ENCODE assay signal across 15 cellular contexts in genomic region chr18:36636237-36636792, GRCh38.
DNase-seq lines count a peak whose midpoint lies in the region; ATAC-seq and TF ChIP-seq lines count a peak whose summit lies in the region.
"Had no signal": no experiment of that assay in that cellular context is flagged by ENCODE, and none has a peak within 500 bp of the region (broad histone marks: within the 10 kb centered on the region; RNA-seq: fewer than 3 reads in every experiment).

No MANE protein-coding gene starts in this region.

- no peak for TF ChIP-seq CTCF in sigmoid colon (IDR thresholded peaks at IDR 0.05)

- H4K91ac ChIP-seq in mesenchymal stem cell (ENCODE audit: low read length) = no peak overlapping the region

- no peak overlapping the region for H2AFZ ChIP-seq in mesenchymal stem cell (ENCODE audit: low read depth, low read length)
- H2AFZ ChIP-seq: neural progenitor cell had no signal

- H4K8ac ChIP-seq in mesenchymal stem cell (ENCODE audit: low read length) = no peak overlapping the region

- H3K36me3 ChIP-seq in mesenchymal stem cell (ENCODE audit: control insufficient read depth in 1 of 2, insufficient read depth in 2 of 2, low read depth in 1 of 2, low read length in 2 of 2) (no peaks in the 10 kb centered on the region), sigmoid colon (no peaks in the 10 kb centered on the region)
- H3K36me3 ChIP-seq: esophagus muscularis mucosa, neural progenitor cell had no signal

- intact Hi-C loops in sigmoid colon (cut with DNase I) = no loop called here

- H3K79me1 ChIP-seq in mesenchymal stem cell (replicated peaks; ENCODE audit: low read length, poor library complexity, severe bottlenecking) = peaks cover 3% of the 10 kb centered on the region

- H3K4me2 ChIP-seq in mesenchymal stem cell (ENCODE audit: low read length, poor library complexity, severe bottlenecking) = no peak overlapping the region
- H3K4me2 ChIP-seq: neural progenitor cell had no signal

- no peaks in the 10 kb centered on the region for H3K9me3 ChIP-seq in mesenchymal stem cell (ENCODE audit: control insufficient read depth, low read length)
- H3K9me3 ChIP-seq in sigmoid colon = no peaks in the 10 kb centered on the region
- H3K9me3 ChIP-seq: esophagus muscularis mucosa had no signal

- H2AK5ac ChIP-seq in mesenchymal stem cell (ENCODE audit: low read length, severe bottlenecking) = no peak overlapping the region

- no peak overlapping the region for H2BK120ac ChIP-seq in mesenchymal stem cell (ENCODE audit: low read depth, low read length)

- DNase-seq in mesenchymal stem cell (peak; percentile 4), SW 1271 (lab: John Stamatoyannopoulos, UW) (no peak), sigmoid colon (no peak)
- DNase-seq in activated CD8-positive, alpha-beta memory T cell treated with anti-CD3 and anti-CD28 coated beads, Interleukin-2, amount 50 U/mL, for 4 hours = no peak
- DNase-seq: activated CD4-positive, alpha-beta T cell treated with anti-CD3 and anti-CD28 coated beads for 4 hours; activated T-cell treated with anti-CD3 and anti-CD28 coated beads, Interleukin-2, amount 50 U/mL, for 4 hours; CD4-positive, alpha-beta memory T cell; HCEC 1CT; NCI-H226; T-cell had no signal

- no peak overlapping the region for H3K23ac ChIP-seq in mesenchymal stem cell (ENCODE audit: low read length in 2 of 2)

- H3K4me1 ChIP-seq in mesenchymal stem cell (ENCODE audit: control insufficient read depth, insufficient read depth, low read depth, low read length) = peaks cover 16% of the 10 kb centered on the region
- peaks cover 0 to 17% (median 15%) of the 10 kb centered on the region in 4 donors for H3K4me1 ChIP-seq in sigmoid colon

- H3K4me3 ChIP-seq in mesenchymal stem cell (ENCODE audit: insufficient read depth in 1 of 2, low read depth in 1 of 2, low read length in 2 of 2) = no peak overlapping the region
- H3K4me3 ChIP-seq in sigmoid colon = no peak overlapping the region
- H3K4me3 ChIP-seq: esophagus muscularis mucosa, neural progenitor cell had no signal

- TF ChIP-seq EP300 in sigmoid colon (IDR thresholded peaks at IDR 0.05) = no peak

- no peak overlapping the region for H2BK12ac ChIP-seq in mesenchymal stem cell (ENCODE audit: low read length in 2 of 2)

- H3K14ac ChIP-seq in mesenchymal stem cell (ENCODE audit: low read length in 2 of 2) = no peak overlapping the region

- 92% methylated on average over 2 of the region's 2 CpGs for WGBS in mesenchymal stem cell
- 81 to 90% methylated on average over 2 of the region's 2 CpGs for WGBS in sigmoid colon, 2 donors

- no peak overlapping the region for H3K18ac ChIP-seq in mesenchymal stem cell (ENCODE audit: low read depth in 1 of 2, low read length in 2 of 2)

- ATAC-seq in GM18867 (IDR thresholded peaks at IDR 0.05; ENCODE audit: unreplicated experiment) (peak; percentile 47), HG02610 (IDR thresholded peaks at IDR 0.05; ENCODE audit: unreplicated experiment) (peak; percentile 28), HG03558 (IDR thresholded peaks at IDR 0.05; ENCODE audit: extremely low read depth, unreplicated experiment) (peak; percentile 20)
- ATAC-seq: activated T-cell treated with anti-CD3 and anti-CD28 coated beads, Interleukin-2, amount 50 U/mL, for 4 hours; T-cell had no signal

- no peak overlapping the region for H2BK5ac ChIP-seq in mesenchymal stem cell (ENCODE audit: low read depth, low read length, poor library complexity, severe bottlenecking)

- no peak for TF ChIP-seq POLR2A in sigmoid colon (IDR thresholded peaks at IDR 0.05)

- no peak overlapping the region for H2BK15ac ChIP-seq in mesenchymal stem cell (ENCODE audit: low read depth, poor library complexity, severe bottlenecking)

- H3K27ac ChIP-seq in mesenchymal stem cell (ENCODE audit: low read length, poor library complexity, severe bottlenecking) = no peak overlapping the region
- no peak overlapping the region for H3K27ac ChIP-seq in sigmoid colon
- H3K27ac ChIP-seq: esophagus muscularis mucosa, neural progenitor cell had no signal

- no peaks in the 10 kb centered on the region for H3K27me3 ChIP-seq in mesenchymal stem cell (ENCODE audit: control insufficient read depth in 1 of 2, insufficient read depth in 1 of 2, low read length in 2 of 2)
- no peaks in the 10 kb centered on the region for H3K27me3 ChIP-seq in sigmoid colon
- H3K27me3 ChIP-seq: esophagus muscularis mucosa, neural progenitor cell had no signal

- H3K9ac ChIP-seq in mesenchymal stem cell (ENCODE audit: low read length) = no peak overlapping the region
- H3K9ac ChIP-seq: neural progenitor cell had no signal

- H3K4ac ChIP-seq in mesenchymal stem cell (ENCODE audit: low read depth in 1 of 2, low read length in 2 of 2) = no peak overlapping the region
